31 cellular contexts compared by ENCODE assay signal in genomic region chr6:91827151-91827550, GRCh38.
"Had no signal": no experiment of that assay in that cellular context is flagged by ENCODE, and none has a peak within 500 bp of the region (broad histone marks: within the 10 kb centered on the region; RNA-seq: fewer than 3 reads in every experiment).

No MANE protein-coding gene starts in this region.

- H3K36me3 ChIP-seq: MG63 had no signal

- H3K9me3 ChIP-seq: MG63 had no signal

- H3K27me3 ChIP-seq: MG63 had no signal

- DNase-seq: Karpas-422, Kasumi-1, MG63, MM.1S, MV-4-11, NCI-H1048, NCI-H1092, NCI-H1092 treated with DMSO at 0.1 percent for 48 hours, NCI-H1105, NCI-H1105 treated with DMSO at 0.1 percent for 48 hours, NCI-H1417, NCI-H1417 treated with DMSO at 0.1 percent for 48 hours, NCI-H1436, NCI-H1436 treated with DMSO at 0.1 percent for 48 hours, NCI-H146, NCI-H187, NCI-H187 treated with DMSO at 0.1 percent for 48 hours, NCI-H1930, NCI-H2029, NCI-H2029 treated with DMSO at 0.1 percent for 48 hours, NCI-H2081, NCI-H2081 treated with DMSO at 0.1 percent for 48 hours, NCI-H2107, NCI-H2171, NCI-H2227 treated with DMSO at 0.1 percent for 48 hours, NCI-H226, NCI-H345, NCI-H446, NCI-H446 treated with DMSO at 0.1 percent for 48 hours, NCI-H510A, NCI-H510A treated with DMSO at 0.1 percent for 48 hours had no signal

- H3K4me3 ChIP-seq: MG63 had no signal
